Comparison of ENCODE assay signal across 25 cellular contexts in the genomic region with DNA sequence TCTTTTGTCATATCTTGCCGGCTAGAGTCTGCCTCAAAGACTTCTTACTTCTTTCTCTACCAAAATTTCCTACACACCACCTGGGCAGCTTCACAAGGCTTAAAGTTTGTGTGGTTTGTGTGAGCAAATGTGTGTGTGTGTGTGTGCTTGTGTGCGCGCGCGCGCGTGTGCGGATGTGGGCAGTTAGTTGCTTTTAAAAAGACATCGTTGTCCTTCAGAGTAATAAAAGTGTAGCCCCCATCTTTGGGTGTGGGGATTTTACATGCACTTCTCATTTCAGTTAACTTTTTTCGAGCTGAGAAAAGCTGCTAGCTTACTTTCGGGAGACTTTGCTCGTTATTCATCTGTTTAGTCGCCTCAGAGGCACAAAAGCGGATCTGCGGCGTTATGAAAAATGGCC. TPM values are rescaled to one million over a fixed set of nuclear protein-coding genes. Genes with fewer than 3 reads are reported as not detected.
DNase-seq lines count a peak whose midpoint lies in the region; ATAC-seq, FAIRE-seq and TF ChIP-seq lines count a peak whose summit lies in the region.
"Had no signal": no experiment of that assay in that cellular context is flagged by ENCODE, and none has a peak within 500 bp of the region (broad histone marks: within the 10 kb centered on the region; RNA-seq: fewer than 3 reads in every experiment).

No MANE protein-coding gene starts in this region.

- H4K20me1 ChIP-seq in H1 (replicated peaks in 1 of 2; ENCODE audit: control insufficient read depth in 1 of 2, insufficient read depth in 2 of 2, low read length in 2 of 2) = peaks cover 0 to 4% of the 10 kb centered on the region in 2 experiments

- H3K56ac ChIP-seq in H1 (replicated peaks; ENCODE audit: insufficient read length, low read depth, low read length) = no peak overlapping the region

- H3K27ac Mint-ChIP-seq in HFFc6 = no peak overlapping the region
- H3K27ac Mint-ChIP-seq: CD14-positive monocyte had no signal

- H3K36me3 Mint-ChIP-seq in HFFc6 (ENCODE audit: low read depth) = no peaks in the 10 kb centered on the region; the same call in 1 of the 2 replicates

- no peak for FAIRE-seq in H1 (lab: Jason Lieb, UNC)
- FAIRE-seq: H54 had no signal

- no peak overlapping the region for H4K91ac ChIP-seq in H1 (replicated peaks; ENCODE audit: insufficient read length, low read length)

- peaks cover 5% of the 10 kb centered on the region; the same call in 1 of the 2 replicates for H3K4me1 Mint-ChIP-seq in HFFc6 (ENCODE audit: low read depth)
- H3K4me1 Mint-ChIP-seq: CD14-positive monocyte had no signal

- no peak for TF ChIP-seq CTCF in astrocyte of the cerebellum (IDR thresholded peaks at IDR 0.05; ENCODE audit: low read depth, low read length, missing control alignments)
- no peak for TF ChIP-seq CTCF in H1 (IDR thresholded peaks at IDR 0.05; ENCODE audit: control extremely low read depth in 1 of 3, insufficient read depth in 1 of 3, low read depth in 1 of 3, low read length in 3 of 3)
- no peak for TF ChIP-seq CTCF in HFFc6 (IDR thresholded peaks at IDR 0.05)

- H3K36me3 ChIP-seq in H1 (ENCODE audit: control insufficient read depth in 2 of 4, insufficient read depth in 4 of 4, low read length in 3 of 4) (no peaks in the 10 kb centered on the region), neuron (ENCODE audit: insufficient read depth, low read length) (no peaks in the 10 kb centered on the region)

- no peak overlapping the region for H2BK12ac ChIP-seq in H1 (ENCODE audit: low read depth, low read length)

- peaks cover 76% of the 10 kb centered on the region for H3K27me3 Mint-ChIP-seq in HFFc6 (ENCODE audit: insufficient read depth)

- no peak overlapping the region for H2AK5ac ChIP-seq in H1 (ENCODE audit: low read depth, low read length)

- H2AFZ ChIP-seq in H1 (ENCODE audit: low read length) (no peak overlapping the region), neuron (ENCODE audit: low read depth, low read length) (no peak overlapping the region)

- DNase-seq in Daoy (ENCODE audit: low read depth) (peak; percentile 31), astrocyte of the cerebellum (ENCODE audit: low read depth) (no peak), H1 (ENCODE audit: low read depth in 1 of 2, low spot score in 2 of 2) (no peak), HFFc6 (no peak)
- DNase-seq: 8988T, DMS 273 treated with DMSO at 0.1 percent for 48 hours, DND-41, GF-D8, KG1, NCI-H1048, NCI-H1436, NCI-H2029, NCI-H345, NCI-H524 treated with DMSO at 0.1 percent for 48 hours, PC-3, RPMI8226, SHP77 treated with DMSO at 0.1 percent for 48 hours had no signal

- no peak overlapping the region for H2BK20ac ChIP-seq in H1 (ENCODE audit: low read length)

- peak overlapping the region in 1 of 2 experiments; percentile 63; a peak in 1 of 4 replicates for H3K4me2 ChIP-seq in H1 (ENCODE audit: insufficient read depth in 1 of 2, low read depth in 2 of 2, low read length in 2 of 2)

- no peaks in the 10 kb centered on the region for H3K79me1 ChIP-seq in H1 (ENCODE audit: low read depth, low read length)

- peaks cover 10% of the 10 kb centered on the region; the same call in 1 of the 2 replicates for H3K9me3 Mint-ChIP-seq in HFFc6

- ATAC-seq in GM21381 (IDR thresholded peaks at IDR 0.05; ENCODE audit: unreplicated experiment) (no peak), HG02938 (IDR thresholded peaks at IDR 0.05; ENCODE audit: unreplicated experiment) (no peak), GM21526 (IDR thresholded peaks at IDR 0.05; ENCODE audit: low FRiP score, unreplicated experiment) (no peak)
- ATAC-seq: PC-3 had no signal

- H3K27me3 ChIP-seq in H1 (replicated peaks in 1 of 4; ENCODE audit: control insufficient read depth in 3 of 4, extremely low read depth in 1 of 4, insufficient read depth in 3 of 4, low read length in 3 of 4) (peaks cover 77 to 93% (median 86%) of the 10 kb centered on the region in 4 experiments), neuron (ENCODE audit: insufficient read depth, low read length) (peaks cover 65% of the 10 kb centered on the region)

- H3K9me3 ChIP-seq in H1 (ENCODE audit: insufficient read depth in 2 of 2, low read depth in 1 of 2, low read length in 1 of 2) = no peaks in the 10 kb centered on the region
- H3K9me3 ChIP-seq in neuron (ENCODE audit: low read length) = no peaks in the 10 kb centered on the region

- TF ChIP-seq EP300 in H1 (IDR thresholded peaks at IDR 0.05; ENCODE audit: borderline replicate concordance in 1 of 2, low read depth in 2 of 2, low read length in 2 of 2) = no peak

- no peak overlapping the region for H2BK120ac ChIP-seq in H1 (replicated peaks; ENCODE audit: low read depth, low read length)

- no peak overlapping the region for H3K18ac ChIP-seq in H1 (ENCODE audit: extremely low read depth, low read length)

- TF ChIP-seq RAD21 in H1 (IDR thresholded peaks at IDR 0.05 in 1 of 2, conservative IDR thresholded peaks at IDR 0.05 in 1 of 2; ENCODE audit: low read depth in 2 of 2, low read length in 2 of 2) = no peak

- no peak for TF ChIP-seq POLR2A in H1 (IDR thresholded peaks at IDR 0.05; ENCODE audit: control extremely low read depth in 1 of 2, low read depth in 2 of 2, low read length in 2 of 2)

- no peak overlapping the region for H3K27ac ChIP-seq in H1 (ENCODE audit: low read depth, low read length)

- no peak overlapping the region for H3K4ac ChIP-seq in H1 (replicated peaks; ENCODE audit: insufficient read length, low read depth, low read length)

- no peak overlapping the region for H3K14ac ChIP-seq in H1 (ENCODE audit: insufficient read length)

- H3K4me3 Mint-ChIP-seq in HFFc6 = no peak overlapping the region; the same call in 1 of the 2 replicates

- no peak overlapping the region for H2BK15ac ChIP-seq in H1 (ENCODE audit: low read length)

- H4K8ac ChIP-seq in H1 (ENCODE audit: extremely low read depth, insufficient read depth, low read length) = 0 out of 2 replicates have a peak overlapping the region, but pooled peaks have one; percentile 31

- no peak overlapping the region for H4K5ac ChIP-seq in H1 (ENCODE audit: insufficient read length, low read depth, low read length)

- no peak overlapping the region for H2BK5ac ChIP-seq in H1 (ENCODE audit: low read depth, low read length)

- H3K4me3 ChIP-seq in astrocyte of the cerebellum (ENCODE audit: low read depth, low read length) = peak overlapping the region; percentile 47
- H3K4me3 ChIP-seq in H1 (ENCODE audit: extremely low read depth in 1 of 4, insufficient read depth in 2 of 4, low read depth in 3 of 4, low read length in 4 of 4) = peak overlapping the region in 1 of 4 experiments; percentile 15; a peak in 1 of 8 replicates
- peak overlapping the region; percentile 33 for H3K4me3 ChIP-seq in neuron (ENCODE audit: low read length)

- POLR2A ChIA-PET in H1 (lab: Charles Lee; ENCODE audit: partially characterized antibody) = interaction anchor here (1.3 to 1.5 kb wide), 3 partner anchors 9 to 41 kb away, joined by 3 to 5 read pairs (median 3); no protein-coding TSS in a partner anchor

- no peaks in the 10 kb centered on the region for H3K23me2 ChIP-seq in H1 (ENCODE audit: low read depth, low read length)

- H3K23ac ChIP-seq in H1 (ENCODE audit: insufficient read length) = no peak overlapping the region

- H3K4me1 ChIP-seq in H1 (replicated peaks in 1 of 4; ENCODE audit: control insufficient read depth in 3 of 4, insufficient read depth in 4 of 4, low read length in 3 of 4) (peaks cover 4 to 17% (median 16%) of the 10 kb centered on the region in 4 experiments), neuron (ENCODE audit: insufficient read depth, low read length) (peaks cover 21% of the 10 kb centered on the region)

- CTCF ChIA-PET in H1 (lab: Charles Lee; ENCODE audit: partially characterized antibody) = interaction anchor here (0.9 to 11.9 kb wide), 9 partner anchors 12 to 53 kb away, joined by 3 to 162 read pairs (median 4); no protein-coding TSS in a partner anchor

- H3K9ac ChIP-seq in H1 (replicated peaks in 1 of 4; ENCODE audit: extremely low read depth in 1 of 4, low read depth in 3 of 4, low read length in 3 of 4) = no peak overlapping the region

- no peaks in the 10 kb centered on the region for H3K79me2 ChIP-seq in H1 (ENCODE audit: control insufficient read depth in 1 of 2, insufficient read depth in 2 of 2, low read length in 2 of 2)

- in situ Hi-C loops in astrocyte of the cerebellum (cut with HindIII; ENCODE audit: low sequenced_read_pairs) = no loop called here

- 6% methylated on average over 16 of the region's 16 CpGs; no CpG with 5 or more reads in 1 of the 2 experiments for WGBS in H1 (ENCODE audit: extremely low coverage in 1 of 2, insufficient coverage in 1 of 2, insufficient read length in 1 of 2, insufficient replicate concordance in 2 of 2, low coverage in 1 of 2, low lambda C conversion rate in 2 of 2, missing lambda C conversion rate in 1 of 2), 2 experiments

TF ChIP-seq in H1, 55 proteins besides CTCF, POLR2A, EP300 and RAD21 (continues in another document):
- peak; percentile 6 for TF ChIP-seq EZH2 (IDR thresholded peaks at IDR 0.05; ENCODE audit: low read depth, low read length, severe bottlenecking)

RNA-seq across cellular contexts. Expression of a gene that starts 36.0 kb away (rescaled TPM):
- total RNA-seq in Daoy (2014; rRNA removed; shearing (Covaris generic)) = 0.17 TPM in 1 of 2 replicates, not detected in the other
- 0.13 TPM in 1 of 2 replicates, not detected in the other for total RNA-seq in H1 (2021; fragmentation: NEBNext Ultra II Directional; extraction: Animal tissue kit (Norgen Biotek cat#: 25700))
- 0.03 and 0.31 TPM in 2 replicates for polyA plus RNA-seq in H1 (2011; rRNA removed)
- polyA plus RNA-seq in H1 (2011; cell fraction: cytosol; rRNA removed) = 0.08 TPM
- 0.27 TPM for polyA plus RNA-seq in H1 (2011; cell fraction: nucleus; rRNA removed)
- polyA plus RNA-seq in H1 (2012, experiment 1 of 2) = 0.27 TPM in 1 of 4 replicates, not detected in the others
- polyA plus RNA-seq in H1 (2012, experiment 2 of 2) = 0.08 TPM
- 0.06 TPM for polyA plus RNA-seq in H1 (2013, experiment 1 of 2)
- 0.06 TPM for polyA plus RNA-seq in H1 (2013, experiment 2 of 2)
- polyA minus RNA-seq in H1 (2011; rRNA and poly(A)+ RNA removed) = not detected in 2 replicates
- polyA minus RNA-seq in H1 (2011; cell fraction: cytosol; rRNA and poly(A)+ RNA removed) = not detected
- 0.60 TPM for polyA minus RNA-seq in H1 (2011; cell fraction: nucleus; rRNA and poly(A)+ RNA removed)
- total RNA-seq in HFFc6 (2021; fragmentation: NEBNext Ultra II Directional; extraction: Animal tissue kit (Norgen Biotek cat#: 25700)) = under 1 TPM; 0.28 to 0.58 (median 0.49) TPM
- total RNA-seq: HT-29, PC-3 had no signal
- polyA plus RNA-seq: AG04450, CD14-positive monocyte had no signal

RNA-seq across cellular contexts. Expression of a gene that starts 38.8 kb away (rescaled TPM):
- total RNA-seq in Daoy (2014; rRNA removed; shearing (Covaris generic)) = 10.3 and 19.5 TPM in 2 replicates
- 1.5 and 2.2 TPM in 2 replicates for total RNA-seq in H1 (2021; fragmentation: NEBNext Ultra II Directional; extraction: Animal tissue kit (Norgen Biotek cat#: 25700))
- polyA plus RNA-seq in H1 (2011; rRNA removed) = 0.80 and 3.6 TPM in 2 replicates
- 1.7 TPM for polyA plus RNA-seq in H1 (2011; cell fraction: cytosol; rRNA removed)
- polyA plus RNA-seq in H1 (2011; cell fraction: nucleus; rRNA removed) = 2.7 TPM
- polyA plus RNA-seq in H1 (2012, experiment 1 of 2) = 0.27 to 0.77 TPM (median 0.60 TPM) in 4 replicates
- 0.08 TPM for polyA plus RNA-seq in H1 (2012, experiment 2 of 2)
- polyA plus RNA-seq in H1 (2013, experiment 1 of 2) = 1.4 TPM
- 0.75 TPM for polyA plus RNA-seq in H1 (2013, experiment 2 of 2)
- polyA minus RNA-seq in H1 (2011; rRNA and poly(A)+ RNA removed) = 0.07 and 0.47 TPM in 2 replicates
- 1.6 TPM for polyA minus RNA-seq in H1 (2011; cell fraction: cytosol; rRNA and poly(A)+ RNA removed)
- polyA minus RNA-seq in H1 (2011; cell fraction: nucleus; rRNA and poly(A)+ RNA removed) = 2.4 TPM
- 1 to 10 TPM in 1 of 6 experiments, under 1 TPM in 5; 0.43 to 1.0 (median 0.57) TPM for total RNA-seq in HFFc6 (2021; fragmentation: NEBNext Ultra II Directional; extraction: Animal tissue kit (Norgen Biotek cat#: 25700))
- total RNA-seq: HT-29, PC-3 had no signal
- polyA plus RNA-seq: AG04450, CD14-positive monocyte had no signal
